30 cellular contexts compared by ENCODE assay signal in the genomic region with DNA sequence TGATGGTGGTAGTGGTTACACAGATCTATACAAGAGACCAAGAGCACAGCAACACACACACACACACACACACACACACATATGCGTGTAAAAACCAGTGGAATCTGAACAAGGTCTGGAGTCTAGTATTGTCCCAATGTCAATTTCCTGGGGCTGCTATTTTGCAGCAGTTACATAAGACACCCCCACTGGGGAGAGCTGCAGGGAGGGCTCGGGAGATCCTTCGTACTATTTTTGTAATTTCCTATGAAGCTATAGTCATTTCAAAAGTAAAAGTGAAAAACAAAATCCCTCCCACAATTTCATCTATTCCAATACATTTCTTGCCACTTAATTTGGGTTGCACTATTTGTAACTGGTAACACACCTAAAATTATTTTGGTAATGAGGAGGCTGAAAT.
"Had no signal": no experiment of that assay in that cellular context is flagged by ENCODE, and none has a peak within 500 bp of the region (broad histone marks: within the 10 kb centered on the region; RNA-seq: fewer than 3 reads in every experiment).

No MANE protein-coding gene starts in this region.

- H3K27ac ChIP-seq: ascending aorta, body of pancreas, coronary artery, SJSA1, VCaP had no signal

- H3K4me3 Mint-ChIP-seq: activated naive CD8-positive, alpha-beta T cell treated with anti-CD3 and anti-CD28 coated beads, Interleukin-2, amount 50 U/mL, for 24 hours; activated T-cell treated with anti-CD3 and anti-CD28 coated beads, Interleukin-2, amount 50 U/mL, for 24 hours; activated T-helper 1 cell treated with anti-CD3 and anti-CD28 coated beads, Interleukin-12 subunit alpha, Interleukin-12 subunit beta, Interleukin-2, Interleukin-4 antibody, amounts not matched to agents 30 ng/mL and 10 ng/mL and 1 ng/mL, durations not matched to agents 14 hours and 24 hours and 36 hours; T-helper 1 cell treated with Interleukin-12 subunit alpha and Interleukin-12 subunit beta and Interleukin-4 antibody, amounts not matched to agents 30 μg/mL and 1 μg/mL, for 36 hours had no signal

- H3K9me3 ChIP-seq: ascending aorta, body of pancreas, SJSA1 had no signal

- DNase-seq: activated CD4-positive, alpha-beta T cell treated with anti-CD3 and anti-CD28 coated beads for 4 hours; activated CD4-positive, alpha-beta T cell treated with anti-CD3 and anti-CD28 coated beads, Interleukin-2, amount 50 U/mL, for 48 hours; activated CD4-positive, CD25-positive, alpha-beta regulatory T cell; activated CD8-positive, alpha-beta memory T cell treated with anti-CD3 and anti-CD28 coated beads, Interleukin-2, amount 50 U/mL, for 48 hours; activated naive CD4-positive, alpha-beta T cell treated with anti-CD3 and anti-CD28 coated beads, Interleukin-2, amount 50 U/mL, for 16 hours; activated naive CD8-positive, alpha-beta T cell treated with anti-CD3 and anti-CD28 coated beads, Interleukin-2, amount 50 U/mL, for 24 hours; activated T-cell treated with anti-CD3 and anti-CD28 coated beads, Interleukin-2, amount 50 U/mL, for 24 hours; amniotic stem cell; body of pancreas; central memory CD4-positive, alpha-beta T cell; IMR-90; Kasumi-1; KBM-7; NCI-H1105; NCI-H1436; NCI-H1694 treated with DMSO at 0.1 percent for 48 hours; NCI-H2029 treated with DMSO at 0.1 percent for 48 hours; NCI-H510A treated with DMSO at 0.1 percent for 48 hours; NCI-H69; PC-3; SHP77; SW 1271; T1000 had no signal

- H3K4me1 ChIP-seq: ascending aorta, body of pancreas had no signal

- H3K27me3 Mint-ChIP-seq: activated naive CD8-positive, alpha-beta T cell treated with anti-CD3 and anti-CD28 coated beads, Interleukin-2, amount 50 U/mL, for 24 hours; activated T-cell treated with anti-CD3 and anti-CD28 coated beads, Interleukin-2, amount 50 U/mL, for 24 hours had no signal

- H3K4me3 ChIP-seq: ascending aorta, body of pancreas, coronary artery, SJSA1 had no signal

- ATAC-seq: activated naive CD8-positive, alpha-beta T cell treated with anti-CD3 and anti-CD28 coated beads, Interleukin-2, amount 50 U/mL, for 24 hours; body of pancreas; PC-3; SK-N-SH treated with all-trans-retinoic acid at 6 μM for 48 hours had no signal

- H3K27ac Mint-ChIP-seq: activated naive CD8-positive, alpha-beta T cell treated with anti-CD3 and anti-CD28 coated beads, Interleukin-2, amount 50 U/mL, for 24 hours; activated T-cell treated with anti-CD3 and anti-CD28 coated beads, Interleukin-2, amount 50 U/mL, for 24 hours; activated T-helper 1 cell treated with anti-CD3 and anti-CD28 coated beads, Interleukin-12 subunit alpha, Interleukin-12 subunit beta, Interleukin-2, Interleukin-4 antibody, amounts not matched to agents 30 ng/mL and 10 ng/mL and 1 ng/mL, durations not matched to agents 14 hours and 24 hours and 36 hours; T-helper 1 cell treated with Interleukin-12 subunit alpha and Interleukin-12 subunit beta and Interleukin-4 antibody, amounts not matched to agents 30 μg/mL and 1 μg/mL, for 36 hours had no signal

- H3K27me3 ChIP-seq: ascending aorta, body of pancreas, SJSA1 had no signal

- H3K36me3 ChIP-seq: ascending aorta, SJSA1 had no signal

- H3K9me3 Mint-ChIP-seq: activated naive CD8-positive, alpha-beta T cell treated with anti-CD3 and anti-CD28 coated beads, Interleukin-2, amount 50 U/mL, for 24 hours; activated T-cell treated with anti-CD3 and anti-CD28 coated beads, Interleukin-2, amount 50 U/mL, for 24 hours; activated T-helper 1 cell treated with anti-CD3 and anti-CD28 coated beads, Interleukin-12 subunit alpha, Interleukin-12 subunit beta, Interleukin-2, Interleukin-4 antibody, amounts not matched to agents 30 ng/mL and 10 ng/mL and 1 ng/mL, durations not matched to agents 14 hours and 24 hours and 36 hours; T-helper 1 cell treated with Interleukin-12 subunit alpha and Interleukin-12 subunit beta and Interleukin-4 antibody, amounts not matched to agents 30 μg/mL and 1 μg/mL, for 36 hours had no signal
